In the genomic region with DNA sequence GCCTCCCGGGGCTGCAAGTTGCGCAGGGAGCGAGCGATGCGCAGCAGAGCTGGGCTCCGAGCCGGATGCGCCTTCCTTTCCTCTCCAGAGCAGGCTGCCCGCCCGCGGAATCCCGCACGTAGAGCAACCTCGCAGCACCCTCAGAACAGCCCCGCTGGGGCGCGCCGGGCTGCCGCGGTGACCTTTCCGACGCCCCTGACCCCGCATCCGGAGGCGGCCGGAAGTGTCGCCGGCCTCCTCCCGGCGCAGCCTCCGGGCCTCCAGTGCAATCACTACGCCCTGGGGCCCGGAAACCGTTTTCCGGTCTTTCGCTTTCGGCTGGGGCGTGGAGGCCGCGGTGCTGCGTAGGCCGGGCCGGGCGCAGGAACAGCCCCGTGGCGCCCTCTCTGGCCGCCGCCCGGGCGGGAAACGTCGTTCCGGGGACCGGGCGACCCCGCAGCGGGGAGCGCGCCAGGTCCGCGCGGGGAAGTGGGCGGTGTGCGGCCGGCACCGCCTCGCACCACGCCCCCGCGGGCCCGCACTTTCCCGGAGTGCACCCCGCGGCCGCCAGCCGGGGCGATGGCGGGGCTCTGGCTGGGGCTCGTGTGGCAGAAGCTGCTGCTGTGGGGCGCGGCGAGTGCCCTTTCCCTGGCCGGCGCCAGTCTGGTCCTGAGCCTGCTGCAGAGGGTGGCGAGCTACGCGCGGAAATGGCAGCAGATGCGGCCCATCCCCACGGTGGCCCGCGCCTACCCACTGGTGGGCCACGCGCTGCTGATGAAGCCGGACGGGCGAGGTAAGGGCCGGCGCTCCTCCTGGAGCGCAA, we compare ENCODE assay signal across 1 cellular context.
TF ChIP-seq lines count a peak whose summit lies in the region.

A gene (plus strand): TSS at position 302 of the 802 bp plus-strand sequence. CDS start 257 bp downstream, at position 559.

TF ChIP-seq in HepG2, 621 proteins besides CTCF, POLR2A, EP300 and RAD21 (continued from another document and continues in another):
- TF ChIP-seq KAT7 (CRISPR knock-in tag; IDR thresholded peaks at IDR 0.05; ENCODE audit: borderline replicate concordance) (peak; percentile 42; the same call in 1 of the 2 replicates), MIXL1 (CRISPR knock-in tag; IDR thresholded peaks at IDR 0.05) (peak; percentile 54; the same call in 1 of the 2 replicates), DPF2 (CRISPR knock-in tag; IDR thresholded peaks at IDR 0.05; ENCODE audit: borderline replicate concordance, low read depth) (no peak), RELA (CRISPR knock-in tag; IDR thresholded peaks at IDR 0.05) (0 out of 2 replicates have a peak, but pooled peaks have one; percentile 20), ZNF251 (CRISPR knock-in tag; IDR thresholded peaks at IDR 0.05) (no peak), KDM5B (CRISPR knock-in tag; IDR thresholded peaks at IDR 0.05; ENCODE audit: borderline replicate concordance) (no peak; the same call in 1 of the 2 replicates), ZNF737 (CRISPR knock-in tag; IDR thresholded peaks at IDR 0.05; ENCODE audit: borderline replicate concordance) (no peak), SALL1 (CRISPR knock-in tag; IDR thresholded peaks at IDR 0.05) (peak; percentile 84), ZNF607 (CRISPR knock-in tag; IDR thresholded peaks at IDR 0.05; ENCODE audit: borderline replicate concordance) (peak; percentile 29; the same call in 1 of the 2 replicates), ATRX (CRISPR knock-in tag; IDR thresholded peaks at IDR 0.05; ENCODE audit: borderline replicate concordance) (no peak), TMF1 (CRISPR knock-in tag; IDR thresholded peaks at IDR 0.05; ENCODE audit: low read depth) (no peak), NFIB (CRISPR knock-in tag; IDR thresholded peaks at IDR 0.05; ENCODE audit: borderline replicate concordance) (no peak), HDAC2 (CRISPR knock-in tag; IDR thresholded peaks at IDR 0.05) (peak; percentile 68), THAP11 (CRISPR knock-in tag; IDR thresholded peaks at IDR 0.05) (peak; percentile 80), ZNF619 (CRISPR knock-in tag; IDR thresholded peaks at IDR 0.05) (no peak), ZNF432 (CRISPR knock-in tag; IDR thresholded peaks at IDR 0.05; ENCODE audit: borderline replicate concordance) (no peak), KLF12 (CRISPR knock-in tag; IDR thresholded peaks at IDR 0.05; ENCODE audit: borderline replicate concordance) (peak; percentile 77), ZSCAN21 (CRISPR knock-in tag; IDR thresholded peaks at IDR 0.05; ENCODE audit: borderline replicate concordance) (peak; percentile 59; the same call in 1 of the 2 replicates), STAT5B (CRISPR knock-in tag; IDR thresholded peaks at IDR 0.05) (no peak), ZNF713 (CRISPR knock-in tag; IDR thresholded peaks at IDR 0.05) (no peak), SALL2 (CRISPR knock-in tag; IDR thresholded peaks at IDR 0.05) (peak; percentile 60), ZSCAN22 (CRISPR knock-in tag; IDR thresholded peaks at IDR 0.05) (no peak), ZNF44 (CRISPR knock-in tag; IDR thresholded peaks at IDR 0.05) (no peak), ZNF616 (CRISPR knock-in tag; IDR thresholded peaks at IDR 0.05; ENCODE audit: low read depth) (0 out of 2 replicates have a peak, but pooled peaks have one; percentile 30), RORA (CRISPR knock-in tag; IDR thresholded peaks at IDR 0.05) (no peak), CREM (IDR thresholded peaks at IDR 0.05) (no peak), CREM (CRISPR knock-in tag; IDR thresholded peaks at IDR 0.05) (no peak), BHLHE40 (IDR thresholded peaks at IDR 0.05; ENCODE audit: low read length) (no peak), PHF5A (CRISPR knock-in tag; IDR thresholded peaks at IDR 0.05; ENCODE audit: low read depth, unreplicated experiment) (no peak), ZBTB7A (CRISPR knock-in tag; IDR thresholded peaks at IDR 0.05) (no peak), ZNF883 (CRISPR knock-in tag; IDR thresholded peaks at IDR 0.05; ENCODE audit: not compliant biosample characterization) (peak; percentile 61), TEAD3 (CRISPR knock-in tag; optimal IDR thresholded peaks at IDR 0.05; ENCODE audit: borderline replicate concordance) (no peak), PCBP2 (optimal IDR thresholded peaks at IDR 0.05; ENCODE audit: low read depth, low read length, poor library complexity, severe bottlenecking) (no peak), ZNF878 (CRISPR knock-in tag; IDR thresholded peaks at IDR 0.05) (no peak), NFE2 (CRISPR knock-in tag; IDR thresholded peaks at IDR 0.05) (no peak), FOXK1 (CRISPR knock-in tag; IDR thresholded peaks at IDR 0.05; ENCODE audit: borderline replicate concordance, low read depth) (0 out of 2 replicates have a peak, but pooled peaks have one; percentile 40), SP4 (CRISPR knock-in tag; IDR thresholded peaks at IDR 0.05) (peak; percentile 72; the same call in 1 of the 2 replicates), KDM4B (CRISPR knock-in tag; IDR thresholded peaks at IDR 0.05) (peak; percentile 48; the same call in 1 of the 2 replicates), DMAP1 (CRISPR knock-in tag; IDR thresholded peaks at IDR 0.05) (peak; percentile 58), ZNF30 (CRISPR knock-in tag; IDR thresholded peaks at IDR 0.05) (no peak), KDM1A (CRISPR knock-in tag; IDR thresholded peaks at IDR 0.05) (peak; percentile 64; the same call in 1 of the 2 replicates), DNMT3B (CRISPR knock-in tag; conservative IDR thresholded peaks at IDR 0.05) (no peak), NR2F1 (CRISPR knock-in tag; IDR thresholded peaks at IDR 0.05) (peak; percentile 82 to 97)
- TF ChIP-seq, protein P1, sequence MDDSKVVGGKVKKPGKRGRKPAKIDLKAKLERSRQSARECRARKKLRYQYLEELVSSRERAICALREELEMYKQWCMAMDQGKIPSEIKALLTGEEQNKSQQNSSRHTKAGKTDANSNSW (CRISPR knock-in tag; IDR thresholded peaks at IDR 0.05; ENCODE audit: borderline replicate concordance) = no peak
- TF ChIP-seq, protein P2, sequence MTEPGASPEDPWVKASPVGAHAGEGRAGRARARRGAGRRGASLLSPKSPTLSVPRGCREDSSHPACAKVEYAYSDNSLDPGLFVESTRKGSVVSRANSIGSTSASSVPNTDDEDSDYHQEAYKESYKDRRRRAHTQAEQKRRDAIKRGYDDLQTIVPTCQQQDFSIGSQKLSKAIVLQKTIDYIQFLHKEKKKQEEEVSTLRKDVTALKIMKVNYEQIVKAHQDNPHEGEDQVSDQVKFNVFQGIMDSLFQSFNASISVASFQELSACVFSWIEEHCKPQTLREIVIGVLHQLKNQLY (CRISPR knock-in tag; IDR thresholded peaks at IDR 0.05) = no peak
- TF ChIP-seq, protein P3, sequence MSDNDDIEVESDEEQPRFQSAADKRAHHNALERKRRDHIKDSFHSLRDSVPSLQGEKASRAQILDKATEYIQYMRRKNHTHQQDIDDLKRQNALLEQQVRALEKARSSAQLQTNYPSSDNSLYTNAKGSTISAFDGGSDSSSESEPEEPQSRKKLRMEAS (IDR thresholded peaks at IDR 0.05) = peak; percentile 29; the same call in 1 of the 2 replicates
- TF ChIP-seq, protein P4, sequence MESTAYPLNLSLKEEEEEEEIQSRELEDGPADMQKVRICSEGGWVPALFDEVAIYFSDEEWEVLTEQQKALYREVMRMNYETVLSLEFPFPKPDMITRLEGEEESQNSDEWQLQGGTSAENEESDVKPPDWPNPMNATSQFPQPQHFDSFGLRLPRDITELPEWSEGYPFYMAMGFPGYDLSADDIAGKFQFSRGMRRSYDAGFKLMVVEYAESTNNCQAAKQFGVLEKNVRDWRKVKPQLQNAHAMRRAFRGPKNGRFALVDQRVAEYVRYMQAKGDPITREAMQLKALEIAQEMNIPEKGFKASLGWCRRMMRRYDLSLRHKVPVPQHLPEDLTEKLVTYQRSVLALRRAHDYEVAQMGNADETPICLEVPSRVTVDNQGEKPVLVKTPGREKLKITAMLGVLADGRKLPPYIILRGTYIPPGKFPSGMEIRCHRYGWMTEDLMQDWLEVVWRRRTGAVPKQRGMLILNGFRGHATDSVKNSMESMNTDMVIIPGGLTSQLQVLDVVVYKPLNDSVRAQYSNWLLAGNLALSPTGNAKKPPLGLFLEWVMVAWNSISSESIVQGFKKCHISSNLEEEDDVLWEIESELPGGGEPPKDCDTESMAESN (CRISPR knock-in tag; conservative IDR thresholded peaks at IDR 0.05) = peak; percentile 66; the same call in 1 of the 2 replicates
- TF ChIP-seq, protein P5, sequence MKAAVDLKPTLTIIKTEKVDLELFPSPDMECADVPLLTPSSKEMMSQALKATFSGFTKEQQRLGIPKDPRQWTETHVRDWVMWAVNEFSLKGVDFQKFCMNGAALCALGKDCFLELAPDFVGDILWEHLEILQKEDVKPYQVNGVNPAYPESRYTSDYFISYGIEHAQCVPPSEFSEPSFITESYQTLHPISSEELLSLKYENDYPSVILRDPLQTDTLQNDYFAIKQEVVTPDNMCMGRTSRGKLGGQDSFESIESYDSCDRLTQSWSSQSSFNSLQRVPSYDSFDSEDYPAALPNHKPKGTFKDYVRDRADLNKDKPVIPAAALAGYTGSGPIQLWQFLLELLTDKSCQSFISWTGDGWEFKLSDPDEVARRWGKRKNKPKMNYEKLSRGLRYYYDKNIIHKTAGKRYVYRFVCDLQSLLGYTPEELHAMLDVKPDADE (CRISPR knock-in tag; IDR thresholded peaks at IDR 0.05) = no peak
- TF ChIP-seq, protein P6, sequence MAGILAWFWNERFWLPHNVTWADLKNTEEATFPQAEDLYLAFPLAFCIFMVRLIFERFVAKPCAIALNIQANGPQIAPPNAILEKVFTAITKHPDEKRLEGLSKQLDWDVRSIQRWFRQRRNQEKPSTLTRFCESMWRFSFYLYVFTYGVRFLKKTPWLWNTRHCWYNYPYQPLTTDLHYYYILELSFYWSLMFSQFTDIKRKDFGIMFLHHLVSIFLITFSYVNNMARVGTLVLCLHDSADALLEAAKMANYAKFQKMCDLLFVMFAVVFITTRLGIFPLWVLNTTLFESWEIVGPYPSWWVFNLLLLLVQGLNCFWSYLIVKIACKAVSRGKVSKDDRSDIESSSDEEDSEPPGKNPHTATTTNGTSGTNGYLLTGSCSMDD (CRISPR knock-in tag; IDR thresholded peaks at IDR 0.05) = no peak
- TF ChIP-seq, protein P7, sequence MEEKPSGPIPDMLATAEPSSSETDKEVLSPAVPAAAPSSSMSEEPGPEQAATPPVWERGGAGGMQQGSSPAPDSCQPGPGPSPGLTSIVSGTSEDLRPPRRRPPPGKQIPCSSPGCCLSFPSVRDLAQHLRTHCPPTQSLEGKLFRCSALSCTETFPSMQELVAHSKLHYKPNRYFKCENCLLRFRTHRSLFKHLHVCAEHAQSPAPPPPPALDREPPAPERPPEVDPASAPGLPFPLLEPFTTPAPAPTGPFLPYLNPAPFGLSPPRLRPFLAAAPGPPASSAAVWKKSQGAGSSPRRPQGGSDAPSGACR (CRISPR knock-in tag; IDR thresholded peaks at IDR 0.05) = peak; percentile 69; the same call in 1 of the 2 replicates
- TF ChIP-seq, protein P8, sequence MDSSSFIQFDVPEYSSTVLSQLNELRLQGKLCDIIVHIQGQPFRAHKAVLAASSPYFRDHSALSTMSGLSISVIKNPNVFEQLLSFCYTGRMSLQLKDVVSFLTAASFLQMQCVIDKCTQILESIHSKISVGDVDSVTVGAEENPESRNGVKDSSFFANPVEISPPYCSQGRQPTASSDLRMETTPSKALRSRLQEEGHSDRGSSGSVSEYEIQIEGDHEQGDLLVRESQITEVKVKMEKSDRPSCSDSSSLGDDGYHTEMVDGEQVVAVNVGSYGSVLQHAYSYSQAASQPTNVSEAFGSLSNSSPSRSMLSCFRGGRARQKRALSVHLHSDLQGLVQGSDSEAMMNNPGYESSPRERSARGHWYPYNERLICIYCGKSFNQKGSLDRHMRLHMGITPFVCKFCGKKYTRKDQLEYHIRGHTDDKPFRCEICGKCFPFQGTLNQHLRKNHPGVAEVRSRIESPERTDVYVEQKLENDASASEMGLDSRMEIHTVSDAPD (CRISPR knock-in tag; IDR thresholded peaks at IDR 0.05) = no peak
- TF ChIP-seq, protein P9, sequence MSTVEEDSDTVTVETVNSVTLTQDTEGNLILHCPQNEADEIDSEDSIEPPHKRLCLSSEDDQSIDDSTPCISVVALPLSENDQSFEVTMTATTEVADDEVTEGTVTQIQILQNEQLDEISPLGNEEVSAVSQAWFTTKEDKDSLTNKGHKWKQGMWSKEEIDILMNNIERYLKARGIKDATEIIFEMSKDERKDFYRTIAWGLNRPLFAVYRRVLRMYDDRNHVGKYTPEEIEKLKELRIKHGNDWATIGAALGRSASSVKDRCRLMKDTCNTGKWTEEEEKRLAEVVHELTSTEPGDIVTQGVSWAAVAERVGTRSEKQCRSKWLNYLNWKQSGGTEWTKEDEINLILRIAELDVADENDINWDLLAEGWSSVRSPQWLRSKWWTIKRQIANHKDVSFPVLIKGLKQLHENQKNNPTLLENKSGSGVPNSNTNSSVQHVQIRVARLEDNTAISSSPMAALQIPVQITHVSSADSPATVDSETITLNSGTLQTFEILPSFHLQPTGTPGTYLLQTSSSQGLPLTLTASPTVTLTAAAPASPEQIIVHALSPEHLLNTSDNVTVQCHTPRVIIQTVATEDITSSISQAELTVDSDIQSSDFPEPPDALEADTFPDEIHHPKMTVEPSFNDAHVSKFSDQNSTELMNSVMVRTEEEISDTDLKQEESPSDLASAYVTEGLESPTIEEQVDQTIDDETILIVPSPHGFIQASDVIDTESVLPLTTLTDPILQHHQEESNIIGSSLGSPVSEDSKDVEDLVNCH (CRISPR knock-in tag; IDR thresholded peaks at IDR 0.05) = no peak
- TF ChIP-seq, protein P10, sequence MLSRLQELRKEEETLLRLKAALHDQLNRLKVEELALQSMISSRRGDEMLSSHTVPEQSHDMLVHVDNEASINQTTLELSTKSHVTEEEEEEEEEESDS (CRISPR knock-in tag; IDR thresholded peaks at IDR 0.05; ENCODE audit: borderline replicate concordance) = no peak
- TF ChIP-seq, protein P11, sequence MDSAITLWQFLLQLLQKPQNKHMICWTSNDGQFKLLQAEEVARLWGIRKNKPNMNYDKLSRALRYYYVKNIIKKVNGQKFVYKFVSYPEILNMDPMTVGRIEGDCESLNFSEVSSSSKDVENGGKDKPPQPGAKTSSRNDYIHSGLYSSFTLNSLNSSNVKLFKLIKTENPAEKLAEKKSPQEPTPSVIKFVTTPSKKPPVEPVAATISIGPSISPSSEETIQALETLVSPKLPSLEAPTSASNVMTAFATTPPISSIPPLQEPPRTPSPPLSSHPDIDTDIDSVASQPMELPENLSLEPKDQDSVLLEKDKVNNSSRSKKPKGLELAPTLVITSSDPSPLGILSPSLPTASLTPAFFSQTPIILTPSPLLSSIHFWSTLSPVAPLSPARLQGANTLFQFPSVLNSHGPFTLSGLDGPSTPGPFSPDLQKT (CRISPR knock-in tag; IDR thresholded peaks at IDR 0.05; ENCODE audit: borderline replicate concordance) = no peak; the same call in 1 of the 2 replicates
- TF ChIP-seq, protein P12, sequence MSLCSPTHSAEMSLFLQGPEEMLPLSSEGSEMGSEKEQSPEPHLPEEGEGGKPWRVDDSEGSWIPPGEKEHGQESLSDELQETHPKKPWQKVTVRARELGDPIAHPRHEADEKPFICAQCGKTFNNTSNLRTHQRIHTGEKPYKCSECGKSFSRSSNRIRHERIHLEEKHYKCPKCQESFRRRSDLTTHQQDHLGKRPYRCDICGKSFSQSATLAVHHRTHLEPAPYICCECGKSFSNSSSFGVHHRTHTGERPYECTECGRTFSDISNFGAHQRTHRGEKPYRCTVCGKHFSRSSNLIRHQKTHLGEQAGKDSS (CRISPR knock-in tag; IDR thresholded peaks at IDR 0.05; ENCODE audit: borderline replicate concordance, low read depth) = no peak; the same call in 1 of the 2 replicates
